In the genomic region with DNA sequence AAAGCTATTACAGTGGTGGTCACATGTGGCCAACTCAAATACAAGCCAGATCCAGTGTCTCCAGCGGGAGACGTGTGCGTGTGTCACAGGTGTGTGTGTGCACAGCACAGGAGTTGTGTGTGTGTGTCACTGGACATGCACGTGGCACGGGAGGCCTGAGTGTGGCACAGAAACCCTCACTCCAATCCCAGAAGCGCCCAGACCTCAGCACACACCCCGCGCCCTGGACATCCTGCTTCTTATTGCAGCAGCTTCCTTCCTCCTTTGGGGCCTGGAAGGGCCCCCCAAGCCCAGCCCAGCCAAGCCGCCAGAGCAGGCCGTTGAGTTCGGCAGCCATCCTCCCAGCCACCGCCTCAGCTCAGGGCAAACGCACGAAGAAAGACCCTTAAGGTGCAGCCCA, we compare ENCODE assay signal across 7 cellular contexts. TPM values are rescaled to one million over a fixed set of nuclear protein-coding genes. Genes with fewer than 3 reads are reported as not detected.
DNase-seq lines count a peak whose midpoint lies in the region; ATAC-seq and TF ChIP-seq lines count a peak whose summit lies in the region.

No MANE protein-coding gene starts in this region.

- H3K14ac ChIP-seq in trophoblast cell (ENCODE audit: low read length): no peak overlapping the region

- peak overlapping the region; percentile 5 for H3K18ac ChIP-seq in trophoblast cell (ENCODE audit: low read length)

- no CpG with 5 or more reads among the region's 14 CpGs for WGBS in trophoblast cell (ENCODE audit: extremely low coverage, insufficient coverage, insufficient read length)

- H3K79me1 ChIP-seq in trophoblast cell (ENCODE audit: low read length): peaks cover 2% of the 10 kb centered on the region

- H3K4me3 ChIP-seq in trophoblast cell (ENCODE audit: low read depth, low read length) (no peak overlapping the region), uterus (no peak overlapping the region)

- peak overlapping the region; percentile 5 for H2AK5ac ChIP-seq in trophoblast cell (ENCODE audit: low read length)

- no peak overlapping the region for H3K9ac ChIP-seq in trophoblast cell (ENCODE audit: low read length)

- peak; percentile 13 for ATAC-seq in esophagus mucosa

- H3K9me3 ChIP-seq in trophoblast cell (ENCODE audit: insufficient read depth, low read depth, low read length): no peaks in the 10 kb centered on the region
- no peaks in the 10 kb centered on the region for H3K9me3 ChIP-seq in uterus

- peak overlapping the region; percentile 2 for H2BK12ac ChIP-seq in trophoblast cell (ENCODE audit: low read length)

- TF ChIP-seq CTCF in uterus (IDR thresholded peaks at IDR 0.05) (no peak), GM20000 (IDR thresholded peaks at IDR 0.05; ENCODE audit: extremely low read depth, missing control alignments) (no peak)

- H4K91ac ChIP-seq in trophoblast cell (ENCODE audit: low read depth, low read length): no peak overlapping the region

- TF ChIP-seq POLR2A in uterus (IDR thresholded peaks at IDR 0.05): no peak

- H3K4me2 ChIP-seq in trophoblast cell (ENCODE audit: low read length): no peak overlapping the region

- H3K36me3 ChIP-seq in trophoblast cell (ENCODE audit: control insufficient read depth in 1 of 2, insufficient read depth in 2 of 2, low read length in 2 of 2): peaks cover 33 to 42% of the 10 kb centered on the region in 2 experiments
- no peaks in the 10 kb centered on the region for H3K36me3 ChIP-seq in uterus

- no peak overlapping the region for H4K8ac ChIP-seq in trophoblast cell (ENCODE audit: low read depth, low read length)

- no peak overlapping the region for H2BK5ac ChIP-seq in trophoblast cell (ENCODE audit: low read depth, low read length, poor library complexity)

- H3K23ac ChIP-seq in trophoblast cell (ENCODE audit: low read length): no peak overlapping the region

- no peaks in the 10 kb centered on the region for H3K79me2 ChIP-seq in trophoblast cell (ENCODE audit: control insufficient read depth, insufficient read depth, low read length, poor library complexity)

- H3K27me3 ChIP-seq in trophoblast cell (ENCODE audit: insufficient read depth, low read length): no peaks in the 10 kb centered on the region
- H3K27me3 ChIP-seq in uterus: no peaks in the 10 kb centered on the region

- peak overlapping the region; percentile 18 for H2BK120ac ChIP-seq in trophoblast cell (ENCODE audit: insufficient read depth, low read length, poor library complexity)

- H4K12ac ChIP-seq in trophoblast cell (ENCODE audit: low read depth, low read length): no peak overlapping the region

- intact Hi-C loops in uterus (cut with DNase I; ENCODE audit: low total_unique reads): loop anchor here (2.0 to 10.0 kb wide), 2 partner anchors 128 to 160 kb away; no protein-coding TSS in a partner anchor

- H2AFZ ChIP-seq in trophoblast cell (ENCODE audit: insufficient read depth, low read length, poor library complexity): no peak overlapping the region

- peak; percentile 91 for DNase-seq in SKM-1 (lab: John Stamatoyannopoulos, UW; ENCODE audit: unreplicated experiment)
- no peak for DNase-seq in trophoblast cell
- DNase-seq in uterus: peak in 1 of 2 donors; percentile 41
- DNase-seq in GM20000 (ENCODE audit: low spot score): no peak
- no peak for DNase-seq in central memory CD4-positive, alpha-beta T cell
- DNase-seq in DMS79 treated with DMSO at 0.1 percent for 48 hours (lab: John Stamatoyannopoulos, UW): no peak

- H3K4ac ChIP-seq in trophoblast cell (ENCODE audit: low read depth, low read length): peak overlapping the region; percentile 1

- H3K27ac ChIP-seq in trophoblast cell (ENCODE audit: low read depth, low read length) (no peak overlapping the region), uterus (peak overlapping the region; percentile 35 to 56)

- H3K4me1 ChIP-seq in trophoblast cell (ENCODE audit: control insufficient read depth in 1 of 2, insufficient read depth in 2 of 2, low read length in 2 of 2) (peaks cover 0 to under 1% of the 10 kb centered on the region in 2 experiments), uterus (peaks cover 0 to 12% of the 10 kb centered on the region in 2 donors)

RNA-seq across cellular contexts. Expression of a gene that starts 37.9 kb away (rescaled TPM):
- 48.0 TPM for total RNA-seq in esophagus mucosa
- 21.5 and 23.3 TPM in 2 replicates for polyA plus RNA-seq in trophoblast cell (2013)
- 10 to 100 TPM; 17.9 to 31.1 (median 22.5) TPM for total RNA-seq in uterus

RNA-seq across cellular contexts. Expression of a gene that starts 37.9 kb away (rescaled TPM):
- 15.7 TPM for total RNA-seq in esophagus mucosa
- polyA plus RNA-seq in trophoblast cell (2013): 16.7 and 17.7 TPM in 2 replicates
- total RNA-seq in uterus: 10 to 100 TPM in 3 of 4 donors, 1 to 10 TPM in 1; 3.3 to 38.8 (median 32.3) TPM
